ENCODE assay signal across 19 cellular contexts in genomic region chrX:19748898-19749680, GRCh38.
DNase-seq lines count a peak whose midpoint lies in the region; ATAC-seq, FAIRE-seq and TF ChIP-seq lines count a peak whose summit lies in the region.
"Had no signal": no experiment of that assay in that cellular context is flagged by ENCODE, and none has a peak within 500 bp of the region (broad histone marks: within the 10 kb centered on the region; RNA-seq: fewer than 3 reads in every experiment).

No MANE protein-coding gene starts in this region.

- H3K9me3 Mint-ChIP-seq in CD4-positive, alpha-beta memory T cell: peaks cover 0 to 13% (median 2%) of the 10 kb centered on the region in 8 donors
- H3K9me3 Mint-ChIP-seq in activated CD8-positive, alpha-beta T cell treated with anti-CD3 and anti-CD28 coated beads for 36 hours: peaks cover 6% of the 10 kb centered on the region
- peaks cover 1% of the 10 kb centered on the region for H3K9me3 Mint-ChIP-seq in memory B cell

- no peak for DNase-seq in CD4-positive, alpha-beta memory T cell
- no peak for DNase-seq in GM12892 (ENCODE audit: insufficient read length)
- no peak for DNase-seq in activated CD8-positive, alpha-beta T cell treated with anti-CD3 and anti-CD28 coated beads for 36 hours
- DNase-seq in memory B cell (ENCODE audit: low spot score in 2 of 2): no peak
- DNase-seq in stimulated activated CD4-positive, alpha-beta T cell treated with anti-CD3 and anti-CD28 coated beads, Interleukin-15, amount 100 ng/mL, for 24 hours: no peak
- DNase-seq: dorsolateral prefrontal cortex; left cardiac atrium; NCI-H2029; NCI-H524; PC-9; stimulated activated CD4-positive, alpha-beta T cell treated with anti-CD3 and anti-CD28 coated beads, Interleukin-12 subunit alpha, Interleukin-12 subunit beta, amount 100 ng/mL, for 4 hours had no signal

- FAIRE-seq in GM12892 (lab: Jason Lieb, UNC): peak; percentile 94
- FAIRE-seq: G401.6, HTR-8/SVneo had no signal

- H3K4me3 Mint-ChIP-seq in CD4-positive, alpha-beta memory T cell: peak overlapping the region in 5 of 8 donors; percentile 26 to 88 (median 54)
- peak overlapping the region; percentile 63 for H3K4me3 Mint-ChIP-seq in activated CD8-positive, alpha-beta T cell treated with anti-CD3 and anti-CD28 coated beads for 36 hours
- peak overlapping the region; percentile 50 for H3K4me3 Mint-ChIP-seq in memory B cell
- H3K4me3 Mint-ChIP-seq: brain had no signal

- no peak for TF ChIP-seq POLR2A in GM12892 (IDR thresholded peaks at IDR 0.05; ENCODE audit: low read depth, low read length)

- no peak overlapping the region for H3K4me3 ChIP-seq in CD4-positive, alpha-beta memory T cell (ENCODE audit: low read length in 2 of 2)
- H3K4me3 ChIP-seq: dorsolateral prefrontal cortex, PC-9, prostate gland, SK-N-MC had no signal

- peak overlapping the region; percentile 60 for H3K27ac ChIP-seq in CD4-positive, alpha-beta memory T cell (ENCODE audit: low read depth, low read length)
- H3K27ac ChIP-seq: dorsolateral prefrontal cortex, PC-9, prostate gland, SK-N-MC had no signal

- POLR2A ChIA-PET in CD4-positive, alpha-beta memory T cell (lab: Charles Lee; ENCODE audit: partially characterized antibody): interaction anchor here (1.0 to 10.3 kb wide), 14 partner anchors 8 to 138 kb away, joined by 3 to 109 read pairs (median 8); partner anchors contain the start of gene SH3KBP1
- POLR2A ChIA-PET in activated CD8-positive, alpha-beta T cell treated with anti-CD3 and anti-CD28 coated beads for 36 hours (lab: Charles Lee): interaction anchor here (0.9 to 3.0 kb wide), 2 partner anchors 50 to 66 kb away, joined by 3 to 12 read pairs; no protein-coding TSS in a partner anchor

- H3K36me3 Mint-ChIP-seq in CD4-positive, alpha-beta memory T cell: peaks cover 18 to 41% of the 10 kb centered on the region in 2 donors
- peaks cover 37% of the 10 kb centered on the region for H3K36me3 Mint-ChIP-seq in activated CD8-positive, alpha-beta T cell treated with anti-CD3 and anti-CD28 coated beads for 36 hours (ENCODE audit: low read depth)
- peaks cover 2% of the 10 kb centered on the region for H3K36me3 Mint-ChIP-seq in memory B cell
- H3K36me3 Mint-ChIP-seq: brain had no signal

- ATAC-seq in activated CD8-positive, alpha-beta T cell treated with anti-CD3 and anti-CD28 coated beads for 36 hours: no peak
- ATAC-seq in memory B cell (ENCODE audit: low read depth): peak; percentile 7
- no peak for ATAC-seq in GM21529 (IDR thresholded peaks at IDR 0.05; ENCODE audit: unreplicated experiment)
- no peak for ATAC-seq in HG03175 (IDR thresholded peaks at IDR 0.05; ENCODE audit: unreplicated experiment)
- ATAC-seq in GM21526 (IDR thresholded peaks at IDR 0.05; ENCODE audit: low FRiP score, unreplicated experiment): no peak
- ATAC-seq: left cardiac atrium had no signal

- H3K4me1 ChIP-seq in CD4-positive, alpha-beta memory T cell (ENCODE audit: insufficient read depth, low read length): peaks cover 100% of the 10 kb centered on the region
- H3K4me1 ChIP-seq: prostate gland had no signal

- H3K27me3 ChIP-seq in CD4-positive, alpha-beta memory T cell (ENCODE audit: insufficient read depth, low read length): no peaks in the 10 kb centered on the region

- H3K36me3 ChIP-seq in CD4-positive, alpha-beta memory T cell (ENCODE audit: insufficient read depth, low read length): peaks cover 4% of the 10 kb centered on the region
- H3K36me3 ChIP-seq: prostate gland had no signal

- no peak for TF ChIP-seq CTCF in activated CD8-positive, alpha-beta T cell treated with anti-CD3 and anti-CD28 coated beads for 36 hours (IDR thresholded peaks at IDR 0.05)

- peak overlapping the region; percentile 85 to 99 (median 97) for H3K27ac Mint-ChIP-seq in CD4-positive, alpha-beta memory T cell
- H3K27ac Mint-ChIP-seq in activated CD8-positive, alpha-beta T cell treated with anti-CD3 and anti-CD28 coated beads for 36 hours: peak overlapping the region; percentile 98
- peak overlapping the region; percentile 98 for H3K27ac Mint-ChIP-seq in memory B cell
- H3K27ac Mint-ChIP-seq: brain had no signal

- no peaks in the 10 kb centered on the region for H3K9me3 ChIP-seq in CD4-positive, alpha-beta memory T cell (ENCODE audit: control insufficient read depth in 1 of 2, low read length in 2 of 2)
- H3K9me3 ChIP-seq: prostate gland had no signal

- H3K27me3 Mint-ChIP-seq in CD4-positive, alpha-beta memory T cell: no peaks in the 10 kb centered on the region
- H3K27me3 Mint-ChIP-seq in activated CD8-positive, alpha-beta T cell treated with anti-CD3 and anti-CD28 coated beads for 36 hours: no peaks in the 10 kb centered on the region
- H3K27me3 Mint-ChIP-seq in memory B cell: no peaks in the 10 kb centered on the region
- H3K27me3 Mint-ChIP-seq: brain had no signal

- intact Hi-C loops in CD4-positive, alpha-beta memory T cell (cut with micrococcal nuclease): loop anchor here (5.0 to 10.0 kb wide), 3 partner anchors 67 to 246 kb away; partner anchors contain the start of gene BCLAF3
- intact Hi-C loops in activated CD8-positive, alpha-beta T cell treated with anti-CD3 and anti-CD28 coated beads for 36 hours (cut with micrococcal nuclease): loop anchor here (5.0 to 10.0 kb wide), 2 partner anchors 48 to 64 kb away; no protein-coding TSS in a partner anchor

- CTCF ChIA-PET in CD4-positive, alpha-beta memory T cell (lab: Charles Lee; ENCODE audit: partially characterized antibody): interaction anchor here (1.4 to 2.1 kb wide), 3 partner anchors 8 to 46 kb away, joined by 4 to 9 read pairs (median 8); no protein-coding TSS in a partner anchor
- CTCF ChIA-PET in activated CD8-positive, alpha-beta T cell treated with anti-CD3 and anti-CD28 coated beads for 36 hours (lab: Charles Lee): no interaction called here

- peaks cover 63 to 98% (median 86%) of the 10 kb centered on the region in 4 donors for H3K4me1 Mint-ChIP-seq in CD4-positive, alpha-beta memory T cell
- H3K4me1 Mint-ChIP-seq in activated CD8-positive, alpha-beta T cell treated with anti-CD3 and anti-CD28 coated beads for 36 hours (ENCODE audit: low read depth): peaks cover 94% of the 10 kb centered on the region
- peaks cover 49% of the 10 kb centered on the region for H3K4me1 Mint-ChIP-seq in memory B cell
